Comparison of ENCODE assay signal across 8 cellular contexts in genomic region chr11:14892577-14892976, GRCh38. TPM values are rescaled to one million over a fixed set of nuclear protein-coding genes. Genes with fewer than 3 reads are reported as not detected.
A peak's percentile ranks its signal among the peaks of the same experiment; 100 is the strongest.
DNase-seq lines count a peak whose midpoint lies in the region; ATAC-seq and TF ChIP-seq lines count a peak whose summit lies in the region.

No MANE protein-coding gene starts in this region.

- H3K4me1 ChIP-seq in HAP-1: peaks cover 7% of the 10 kb centered on the region
- no peaks in the 10 kb centered on the region for H3K4me1 ChIP-seq in right cardiac atrium (ENCODE audit: control insufficient read depth, insufficient read depth, low read length)
- peaks cover 0 to 15% of the 10 kb centered on the region in 2 donors for H3K4me1 ChIP-seq in adrenal gland (replicated peaks in 1 of 2)

- H3K27ac ChIP-seq in right cardiac atrium (ENCODE audit: low read length) (no peak overlapping the region), skin epidermis (peak overlapping the region in 12 of 21 experiments; percentile 83 to 95 (median 91)), adrenal gland (peak overlapping the region in 1 of 5 donors; percentile 87)

- POLR2A ChIA-PET in activated CD4-positive, alpha-beta memory T cell treated with anti-CD3 and anti-CD28 coated beads for 36 hours (lab: Charles Lee): interaction anchor here (1.1 to 2.6 kb wide), 6 partner anchors 10 to 373 kb away, joined by 3 to 29 read pairs (median 8); partner anchors contain the start of genes PDE3B and PSMA1

- H3K4me3 Mint-ChIP-seq in activated CD4-positive, alpha-beta memory T cell treated with anti-CD3 and anti-CD28 coated beads for 36 hours: peak overlapping the region; percentile 84

- peaks cover 44% of the 10 kb centered on the region for H3K4me1 Mint-ChIP-seq in activated CD4-positive, alpha-beta memory T cell treated with anti-CD3 and anti-CD28 coated beads for 36 hours (ENCODE audit: low read depth)

- CTCF ChIA-PET in activated CD4-positive, alpha-beta memory T cell treated with anti-CD3 and anti-CD28 coated beads for 36 hours (lab: Charles Lee): interaction anchor here (0.9 to 7.9 kb wide), 9 partner anchors 10 to 375 kb away, joined by 3 to 140 read pairs (median 4); partner anchors contain the start of gene PSMA1

- no peaks in the 10 kb centered on the region for H3K27me3 ChIP-seq in HAP-1 (ENCODE audit: low read depth)
- no peaks in the 10 kb centered on the region for H3K27me3 ChIP-seq in right cardiac atrium (ENCODE audit: control insufficient read depth, insufficient read depth)
- H3K27me3 ChIP-seq in adrenal gland: no peaks in the 10 kb centered on the region

- in situ Hi-C loops in HAP-1 (cut with MboI; ENCODE audit: low sequenced_read_pairs): loop anchor here (10.0 kb wide), 1 partner anchor 368 kb away; the partner anchor contains the start of gene PSMA1

- H3K9me3 ChIP-seq in HAP-1 (no peaks in the 10 kb centered on the region), right cardiac atrium (ENCODE audit: control insufficient read depth, low read length) (no peaks in the 10 kb centered on the region), adrenal gland (replicated peaks in 1 of 3) (no peaks in the 10 kb centered on the region)

- no peak for ATAC-seq in right cardiac atrium

- no peak for TF ChIP-seq POLR2A in adrenal gland (IDR thresholded peaks at IDR 0.05)

- no peak for TF ChIP-seq CTCF in adrenal gland (IDR thresholded peaks at IDR 0.05)

- H3K36me3 ChIP-seq in HAP-1 (replicated peaks): no peaks in the 10 kb centered on the region
- H3K36me3 ChIP-seq in adrenal gland (replicated peaks in 1 of 2): no peaks in the 10 kb centered on the region

- DNase-seq in HAP-1 (ENCODE audit: low spot score in 2 of 2) (no peak), right cardiac atrium (no peak), NCI-H774 (lab: John Stamatoyannopoulos, UW) (no peak), NCI-H2107 treated with DMSO at 0.1 percent for 48 hours (lab: John Stamatoyannopoulos, UW; ENCODE audit: unreplicated experiment) (no peak), NCI-H146 (lab: John Stamatoyannopoulos, UW) (no peak), adrenal gland (no peak)
- no peak for DNase-seq in activated CD4-positive, alpha-beta memory T cell treated with anti-CD3 and anti-CD28 coated beads for 36 hours

- 85% methylated on average over 2 of the region's 2 CpGs for WGBS in right cardiac atrium
- 81 to 88% (median 85%) methylated on average over 2 of the region's 2 CpGs for WGBS in adrenal gland, 4 donors

- no peaks in the 10 kb centered on the region for H3K9me3 Mint-ChIP-seq in activated CD4-positive, alpha-beta memory T cell treated with anti-CD3 and anti-CD28 coated beads for 36 hours

- H3K4me3 ChIP-seq in HAP-1 (peak overlapping the region; percentile 43), right cardiac atrium (ENCODE audit: low read length) (peak overlapping the region; percentile 71), skin epidermis (peak overlapping the region; percentile 54 to 80 (median 73)), adrenal gland (peak overlapping the region in 2 of 4 donors; percentile 45 to 92)

- peaks cover 10% of the 10 kb centered on the region for H3K36me3 Mint-ChIP-seq in activated CD4-positive, alpha-beta memory T cell treated with anti-CD3 and anti-CD28 coated beads for 36 hours

- peak overlapping the region; percentile 75 for H3K27ac Mint-ChIP-seq in activated CD4-positive, alpha-beta memory T cell treated with anti-CD3 and anti-CD28 coated beads for 36 hours

- no peaks in the 10 kb centered on the region for H3K27me3 Mint-ChIP-seq in activated CD4-positive, alpha-beta memory T cell treated with anti-CD3 and anti-CD28 coated beads for 36 hours

- intact Hi-C loops in activated CD4-positive, alpha-beta memory T cell treated with anti-CD3 and anti-CD28 coated beads for 36 hours (cut with micrococcal nuclease): loop anchor here (1.0 to 10.0 kb wide), 3 partner anchors 13 to 538 kb away; partner anchors contain the start of gene RRAS2
- intact Hi-C loops in right cardiac atrium (cut with DNase I) (loop anchor here in 2 of 4 donors (5.0 to 10.0 kb wide), 2 partner anchors 248 to 370 kb away; partner anchors contain the start of genes PDE3B (in 2 of the 2) and PSMA1 (in 1 of the 2)), adrenal gland (cut with DNase I) (no loop called here)

RNA-seq across cellular contexts. Expression of gene CYP2R1, which starts 0.5 kb away (rescaled TPM):
- total RNA-seq in activated CD4-positive, alpha-beta memory T cell treated with anti-CD3 and anti-CD28 coated beads for 36 hours: 10 to 100 TPM; 14.6 to 14.8 TPM
- total RNA-seq in right cardiac atrium (1 to 10 TPM; 8.2 to 9.8 (median 9.0) TPM), adrenal gland (10 to 100 TPM in 1 of 8 donors, 1 to 10 TPM in 7; 5.7 to 17.9 (median 7.9) TPM)
- polyA plus RNA-seq in right cardiac atrium (7.7 TPM), adrenal gland (10 to 100 TPM; 17.0 to 58.5 (median 19.9) TPM)
